6 cellular contexts compared by ENCODE assay signal in genomic region chr19:14091885-14092462, GRCh38.
DNase-seq lines count a peak whose midpoint lies in the region; ATAC-seq and TF ChIP-seq lines count a peak whose summit lies in the region.

No MANE protein-coding gene starts in this region.

- peak; percentile 51 for DNase-seq in NCI-H82 treated with DMSO at 0.1 percent for 48 hours (lab: John Stamatoyannopoulos, UW; ENCODE audit: unreplicated experiment)
- DNase-seq in erythroblast (lab: John Stamatoyannopoulos, UW): peak; percentile 60 to 75
- peak; percentile 67 for DNase-seq in stimulated activated CD8-positive, alpha-beta memory T cell treated with anti-CD3 and anti-CD28 coated beads, Interleukin-4, amount 100 ng/mL, for 48 hours
- no peak for DNase-seq in HK-2 (ENCODE audit: unreplicated experiment)
- no peak for DNase-seq in SHP77 (lab: John Stamatoyannopoulos, UW)

- peak; percentile 6 for ATAC-seq in GM19351 (IDR thresholded peaks at IDR 0.05; ENCODE audit: unreplicated experiment)

- no peak for TF ChIP-seq POLR2A in erythroblast (IDR thresholded peaks at IDR 0.05; ENCODE audit: low read length)

Comparison
In these comparisons a context has a peak if more than half of its experiments do, and no peak if none do; other contexts are left out.
1. DNase-seq: peak in NCI-H82 treated with DMSO at 0.1 percent for 48 hours (single experiment), erythroblast (2 of 2) and stimulated activated CD8-positive, alpha-beta memory T cell treated with anti-CD3 and anti-CD28 coated beads, Interleukin-4, amount 100 ng/mL, for 48 hours (single experiment); none in HK-2 (single experiment) and SHP77 (0 of 2).